8 cellular contexts compared by ENCODE assay signal in genomic region chr16:75000481-75001081, GRCh38. TPM values are rescaled to one million over a fixed set of nuclear protein-coding genes. Genes with fewer than 3 reads are reported as not detected.
DNase-seq lines count a peak whose midpoint lies in the region; ATAC-seq and TF ChIP-seq lines count a peak whose summit lies in the region.

No MANE protein-coding gene starts in this region.

- H3K27ac ChIP-seq in iPS-18a (ENCODE audit: low read length): no peak overlapping the region
- peak overlapping the region; percentile 14 for H3K27ac ChIP-seq in smooth muscle cell (ENCODE audit: low read depth)

- DNase-seq in stimulated activated naive CD8-positive, alpha-beta T cell treated with anti-CD3 and anti-CD28 coated beads, Interleukin-15, Interleukin-2, amounts not matched to agents 100 U/mL and 50 U/mL, for 24 hours: no peak
- no peak for DNase-seq in activated naive CD8-positive, alpha-beta T cell treated with anti-CD3 and anti-CD28 coated beads for 36 hours
- no peak for DNase-seq in smooth muscle cell (lab: John Stamatoyannopoulos, UW; ENCODE audit: unreplicated experiment)
- no peak for DNase-seq in NCI-H2029 treated with DMSO at 0.1 percent for 48 hours (lab: John Stamatoyannopoulos, UW)
- DNase-seq in dedifferentiated amniotic fluid mesenchymal stem cell (ENCODE audit: extremely low spot score): no peak
- no peak for DNase-seq in occipital lobe (lab: John Stamatoyannopoulos, UW)

- 12% methylated on average over 15 of the region's 15 CpGs for WGBS in smooth muscle cell (ENCODE audit: low lambda C conversion rate)

- H3K27ac Mint-ChIP-seq in stimulated activated naive CD8-positive, alpha-beta T cell treated with anti-CD3 and anti-CD28 coated beads, Interleukin-15, Interleukin-2, amounts not matched to agents 100 ng/mL and 50 ng/mL, for 24 hours: peak overlapping the region; percentile 52
- no peak overlapping the region for H3K27ac Mint-ChIP-seq in activated naive CD8-positive, alpha-beta T cell treated with anti-CD3 and anti-CD28 coated beads for 36 hours

- no peaks in the 10 kb centered on the region for H3K36me3 Mint-ChIP-seq in stimulated activated naive CD8-positive, alpha-beta T cell treated with anti-CD3 and anti-CD28 coated beads, Interleukin-15, Interleukin-2, amounts not matched to agents 100 ng/mL and 50 ng/mL, for 24 hours (ENCODE audit: low read depth)
- H3K36me3 Mint-ChIP-seq in activated naive CD8-positive, alpha-beta T cell treated with anti-CD3 and anti-CD28 coated beads for 36 hours: no peaks in the 10 kb centered on the region

- H3K9ac ChIP-seq in iPS-18a (ENCODE audit: low read length) (peak overlapping the region; percentile 1), smooth muscle cell (ENCODE audit: low read depth) (peak overlapping the region; percentile 48)

- peaks cover 10% of the 10 kb centered on the region for H3K27me3 ChIP-seq in iPS-18a (ENCODE audit: control insufficient read depth, insufficient read depth, low read length)
- no peaks in the 10 kb centered on the region for H3K27me3 ChIP-seq in smooth muscle cell (ENCODE audit: low read depth)

- H4K20me1 ChIP-seq in smooth muscle cell (ENCODE audit: low read depth): peaks cover 61% of the 10 kb centered on the region

- no peak overlapping the region for H2AFZ ChIP-seq in smooth muscle cell (ENCODE audit: low read depth)

- H3K79me2 ChIP-seq in smooth muscle cell (ENCODE audit: low read depth): peaks cover 41% of the 10 kb centered on the region

- peaks cover 41% of the 10 kb centered on the region for H3K27me3 Mint-ChIP-seq in stimulated activated naive CD8-positive, alpha-beta T cell treated with anti-CD3 and anti-CD28 coated beads, Interleukin-15, Interleukin-2, amounts not matched to agents 100 ng/mL and 50 ng/mL, for 24 hours
- H3K27me3 Mint-ChIP-seq in activated naive CD8-positive, alpha-beta T cell treated with anti-CD3 and anti-CD28 coated beads for 36 hours: peaks cover 20% of the 10 kb centered on the region

- H3K9me3 ChIP-seq in iPS-18a (ENCODE audit: control insufficient read depth, low read depth, low read length) (no peaks in the 10 kb centered on the region), smooth muscle cell (replicated peaks; ENCODE audit: low read depth) (no peaks in the 10 kb centered on the region)

- H3K4me1 ChIP-seq in iPS-18a (ENCODE audit: control insufficient read depth, low read depth, low read length): peaks cover 25% of the 10 kb centered on the region
- peaks cover 30% of the 10 kb centered on the region for H3K4me1 ChIP-seq in smooth muscle cell (ENCODE audit: low read depth)

- ATAC-seq in stimulated activated naive CD8-positive, alpha-beta T cell treated with anti-CD3 and anti-CD28 coated beads, Interleukin-15, Interleukin-2, amounts not matched to agents 100 U/mL and 50 U/mL, for 24 hours: no peak

- H3K36me3 ChIP-seq in iPS-18a (ENCODE audit: control insufficient read depth, low read depth, low read length) (no peaks in the 10 kb centered on the region), smooth muscle cell (ENCODE audit: low read depth) (no peaks in the 10 kb centered on the region)

- peaks cover 11% of the 10 kb centered on the region for H3F3A ChIP-seq in smooth muscle cell (ENCODE audit: low read depth)

- H3K4me1 Mint-ChIP-seq in stimulated activated naive CD8-positive, alpha-beta T cell treated with anti-CD3 and anti-CD28 coated beads, Interleukin-15, Interleukin-2, amounts not matched to agents 100 ng/mL and 50 ng/mL, for 24 hours (ENCODE audit: low read depth): peaks cover 25% of the 10 kb centered on the region
- peaks cover 11% of the 10 kb centered on the region for H3K4me1 Mint-ChIP-seq in activated naive CD8-positive, alpha-beta T cell treated with anti-CD3 and anti-CD28 coated beads for 36 hours

- TF ChIP-seq CTCF in smooth muscle cell (IDR thresholded peaks at IDR 0.05; ENCODE audit: borderline replicate concordance, insufficient read depth, poor library complexity, severe bottlenecking): no peak

- peak overlapping the region; percentile 84 for H3K4me3 Mint-ChIP-seq in stimulated activated naive CD8-positive, alpha-beta T cell treated with anti-CD3 and anti-CD28 coated beads, Interleukin-15, Interleukin-2, amounts not matched to agents 100 ng/mL and 50 ng/mL, for 24 hours
- H3K4me3 Mint-ChIP-seq in activated naive CD8-positive, alpha-beta T cell treated with anti-CD3 and anti-CD28 coated beads for 36 hours: peak overlapping the region; percentile 76

- peak overlapping the region; percentile 96 for H3K4me2 ChIP-seq in smooth muscle cell

- H3K4me3 ChIP-seq in iPS-18a (ENCODE audit: low read length) (peak overlapping the region; percentile 81), smooth muscle cell (peak overlapping the region; percentile 75)

- no peaks in the 10 kb centered on the region for H3K9me3 Mint-ChIP-seq in stimulated activated naive CD8-positive, alpha-beta T cell treated with anti-CD3 and anti-CD28 coated beads, Interleukin-15, Interleukin-2, amounts not matched to agents 100 ng/mL and 50 ng/mL, for 24 hours
- no peaks in the 10 kb centered on the region for H3K9me3 Mint-ChIP-seq in activated naive CD8-positive, alpha-beta T cell treated with anti-CD3 and anti-CD28 coated beads for 36 hours

RNA-seq across cellular contexts. Expression of gene ZNRF1, which starts 1.8 kb away (rescaled TPM):
- total RNA-seq in activated naive CD8-positive, alpha-beta T cell treated with anti-CD3 and anti-CD28 coated beads for 36 hours: 1 to 10 TPM; 5.6 to 8.3 TPM
- total RNA-seq in smooth muscle cell (18.2 and 19.7 TPM in 2 replicates), occipital lobe (19.5 TPM)
- polyA plus RNA-seq in smooth muscle cell: 38.0 and 45.4 TPM in 2 replicates

RNA-seq across cellular contexts. Expression of gene WDR59, which starts 15.7 kb away (rescaled TPM):
- total RNA-seq in activated naive CD8-positive, alpha-beta T cell treated with anti-CD3 and anti-CD28 coated beads for 36 hours: 10 to 100 TPM; 58.3 to 58.4 TPM
- total RNA-seq in smooth muscle cell: 13.1 and 14.3 TPM in 2 replicates
- polyA plus RNA-seq in smooth muscle cell: 19.2 and 29.5 TPM in 2 replicates
- 18.7 TPM for total RNA-seq in occipital lobe
